In the genomic region with DNA sequence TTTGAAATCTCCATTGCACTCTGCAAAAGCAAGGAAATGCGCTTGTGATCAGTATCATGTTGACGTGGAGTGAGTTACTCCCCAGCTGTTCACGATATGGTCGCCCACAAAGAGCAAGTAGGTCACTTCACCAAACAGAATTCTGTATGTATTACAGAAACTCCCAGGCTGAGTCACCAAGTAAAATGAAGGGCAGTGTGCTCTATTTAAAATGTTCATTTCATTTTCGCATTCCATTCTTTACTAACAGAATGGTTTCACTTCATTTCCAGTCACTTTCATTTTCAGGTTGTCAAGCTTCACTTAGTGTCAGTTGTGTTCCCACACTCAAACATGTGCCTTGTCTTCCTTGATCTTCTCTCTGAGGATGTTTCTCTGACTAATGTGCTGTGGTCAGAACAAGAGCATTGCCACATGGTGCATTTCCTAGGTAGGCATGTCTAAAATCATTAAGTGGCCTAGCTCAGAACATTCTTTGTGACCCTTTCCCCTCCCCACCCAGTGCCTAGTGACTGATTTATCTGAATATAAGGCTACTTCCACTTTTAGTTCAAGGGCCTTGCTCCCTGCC, we compare ENCODE assay signal across 8 cellular contexts.
DNase-seq lines count a peak whose midpoint lies in the region; ATAC-seq and TF ChIP-seq lines count a peak whose summit lies in the region.

No MANE protein-coding gene starts in this region.

- H3K9me3 Mint-ChIP-seq in activated CD8-positive, alpha-beta memory T cell treated with anti-CD3 and anti-CD28 coated beads, Interleukin-2, amount 10 ng/mL, durations not matched to agents 7 days and 5 days (ENCODE audit: low read depth), result no peaks in the 10 kb centered on the region

- peaks cover 2% of the 10 kb centered on the region for H3K36me3 Mint-ChIP-seq in activated CD8-positive, alpha-beta memory T cell treated with anti-CD3 and anti-CD28 coated beads, Interleukin-2, amount 10 ng/mL, durations not matched to agents 7 days and 5 days

- CTCF ChIA-PET in activated CD8-positive, alpha-beta memory T cell treated with anti-CD3 and anti-CD28 coated beads, Interleukin-2, amount 10 ng/mL, durations not matched to agents 7 days and 5 days (lab: Charles Lee), result interaction anchor here (0.9 to 1.2 kb wide), 2 partner anchors 38 to 606 kb away, joined by 3 read pairs; no protein-coding TSS in a partner anchor

- H3K4me3 ChIP-seq in GM06990 (replicated peaks; ENCODE audit: low read depth, low read length), result no peak overlapping the region; the same call in 1 of the 2 replicates
- H3K4me3 ChIP-seq in fibroblast of the aortic adventitia (ENCODE audit: low read depth, low read length), result no peak overlapping the region
- no peak overlapping the region for H3K4me3 ChIP-seq in retinal pigment epithelial cell (ENCODE audit: low read length)

- DNase-seq in GM06990 (ENCODE audit: extremely low read depth, insufficient read length) (peak; percentile 82), fibroblast of the aortic adventitia (ENCODE audit: low read depth) (peak; percentile 92), retinal pigment epithelial cell (ENCODE audit: low read depth) (peak; percentile 78), NCI-H446 treated with DMSO at 0.1 percent for 48 hours (lab: John Stamatoyannopoulos, UW) (no peak), NCI-H1436 (lab: John Stamatoyannopoulos, UW) (no peak)
- DNase-seq in activated CD8-positive, alpha-beta memory T cell treated with anti-CD3 and anti-CD28 coated beads, Interleukin-2, amount 10 ng/mL, durations not matched to agents 7 days and 5 days, result peak; percentile 76

- H3K27me3 Mint-ChIP-seq in activated CD8-positive, alpha-beta memory T cell treated with anti-CD3 and anti-CD28 coated beads, Interleukin-2, amount 10 ng/mL, durations not matched to agents 7 days and 5 days, result no peaks in the 10 kb centered on the region

- no peak for TF ChIP-seq CTCF in GM06990 (IDR thresholded peaks at IDR 0.05; ENCODE audit: insufficient read depth, low read length, poor library complexity, severe bottlenecking)
- TF ChIP-seq CTCF in fibroblast of the aortic adventitia (IDR thresholded peaks at IDR 0.05; ENCODE audit: insufficient read depth, low read length), result no peak
- TF ChIP-seq CTCF in retinal pigment epithelial cell (conservative IDR thresholded peaks at IDR 0.05; ENCODE audit: low read depth, low read length), result no peak

- H3K27me3 ChIP-seq in GM06990 (replicated peaks; ENCODE audit: control insufficient read depth, insufficient read depth, low read length), result no peaks in the 10 kb centered on the region

- no peaks in the 10 kb centered on the region for H3K9me3 ChIP-seq in KOPT-K1 (ENCODE audit: insufficient read depth, low read length, poor library complexity, severe bottlenecking)

- H3K4me3 Mint-ChIP-seq in activated CD8-positive, alpha-beta memory T cell treated with anti-CD3 and anti-CD28 coated beads, Interleukin-2, amount 10 ng/mL, durations not matched to agents 7 days and 5 days, result peak overlapping the region; percentile 71

- H3K36me3 ChIP-seq in GM06990 (ENCODE audit: control insufficient read depth, insufficient read depth, low read length) (no peaks in the 10 kb centered on the region), KOPT-K1 (ENCODE audit: insufficient read depth, low read length) (no peaks in the 10 kb centered on the region)

- H3K27ac ChIP-seq in KOPT-K1 (ENCODE audit: low read depth, low read length, poor library complexity, severe bottlenecking), result peak overlapping the region; percentile 80

- H3K27ac Mint-ChIP-seq in activated CD8-positive, alpha-beta memory T cell treated with anti-CD3 and anti-CD28 coated beads, Interleukin-2, amount 10 ng/mL, durations not matched to agents 7 days and 5 days, result peak overlapping the region; percentile 90

- H3K4me1 Mint-ChIP-seq in activated CD8-positive, alpha-beta memory T cell treated with anti-CD3 and anti-CD28 coated beads, Interleukin-2, amount 10 ng/mL, durations not matched to agents 7 days and 5 days, result peaks cover 51% of the 10 kb centered on the region

- ATAC-seq in GM21717 (IDR thresholded peaks at IDR 0.05; ENCODE audit: unreplicated experiment), result peak; percentile 90
- ATAC-seq in activated CD8-positive, alpha-beta memory T cell treated with anti-CD3 and anti-CD28 coated beads, Interleukin-2, amount 10 ng/mL, durations not matched to agents 7 days and 5 days, result peak; percentile 92

Comparison
In these comparisons a context has a peak if more than half of its experiments do, and no peak if none do; other contexts are left out.
1. DNase-seq: peak in GM06990 (single experiment), activated CD8-positive, alpha-beta memory T cell treated with anti-CD3 and anti-CD28 coated beads, Interleukin-2, amount 10 ng/mL, durations not matched to agents 7 days and 5 days (single experiment), fibroblast of the aortic adventitia (single experiment) and retinal pigment epithelial cell (single experiment); none in NCI-H446 treated with DMSO at 0.1 percent for 48 hours (single experiment) and NCI-H1436 (single experiment).